ENCODE assay signal across 29 cellular contexts in genomic region chr19:12075538-12076139, GRCh38. TPM values are rescaled to one million over a fixed set of nuclear protein-coding genes. Genes with fewer than 3 reads are reported as not detected.
A peak's percentile ranks its signal among the peaks of the same experiment; 100 is the strongest.
DNase-seq lines count a peak whose midpoint lies in the region; ATAC-seq, FAIRE-seq and TF ChIP-seq lines count a peak whose summit lies in the region.
"Had no signal": no experiment of that assay in that cellular context is flagged by ENCODE, and none has a peak within 500 bp of the region (broad histone marks: within the 10 kb centered on the region; RNA-seq: fewer than 3 reads in every experiment).

No MANE protein-coding gene starts in this region.

- no peak for ATAC-seq in psoas muscle
- ATAC-seq in upper lobe of left lung (ENCODE audit: low FRiP score in 2 of 2), result no peak
- ATAC-seq: activated CD8-positive, alpha-beta T cell treated with anti-CD3 and anti-CD28 coated beads for 36 hours; activated T-helper 17 cell treated with anti-CD3 and anti-CD28 coated beads, Interleukin-2, amount 50 U/mL, for 72 hours; natural killer cell treated with Interleukin-12 subunit alpha and Interleukin-12 subunit beta and Interleukin-15 and Interleukin-18, amount 100 ng/mL, for 72 hours had no signal

- CTCF ChIA-PET in HEK293 (lab: Yijun Ruan, JAX), result no interaction called here

- intact Hi-C loops in kidney (cut with DNase I) (no loop called here), psoas muscle (cut with DNase I) (no loop called here)

- TF ChIP-seq POLR2A in upper lobe of left lung (IDR thresholded peaks at IDR 0.05), result no peak

- TF ChIP-seq EP300 in upper lobe of left lung (IDR thresholded peaks at IDR 0.05), result no peak

- H3K9me3 ChIP-seq in HEK293 (ENCODE audit: control insufficient read depth, insufficient read depth, low read depth, low read length) (no peaks in the 10 kb centered on the region), kidney (ENCODE audit: control insufficient read depth in 1 of 2, low read length in 2 of 2) (peaks cover 45 to 89% of the 10 kb centered on the region in 2 donors), psoas muscle (peaks cover 100% of the 10 kb centered on the region), upper lobe of left lung (peaks cover 93 to 100% (median 96%) of the 10 kb centered on the region in 4 donors)

- POLR2A ChIA-PET in HEK293 (lab: Yijun Ruan, JAX), result no interaction called here

- H3K4me3 ChIP-seq in HEK293 (ENCODE audit: low read depth, low read length) (no peak overlapping the region), kidney (ENCODE audit: low read length in 2 of 2) (peak overlapping the region; percentile 22 to 51), psoas muscle (peak overlapping the region; percentile 4), upper lobe of left lung (no peak overlapping the region)
- H3K4me3 ChIP-seq: Peyer's patch had no signal

- no peaks in the 10 kb centered on the region for H3K36me3 ChIP-seq in HEK293 (ENCODE audit: control insufficient read depth in 2 of 2, insufficient read depth in 1 of 2, low read length in 2 of 2)
- H3K36me3 ChIP-seq in kidney (ENCODE audit: control insufficient read depth in 1 of 2, insufficient read depth in 2 of 2, low read length in 2 of 2), result peaks cover 40 to 48% of the 10 kb centered on the region in 2 donors
- H3K36me3 ChIP-seq in psoas muscle (ENCODE audit: insufficient read depth in 1 of 2, low read depth in 1 of 2), result peaks cover 41 to 67% of the 10 kb centered on the region in 2 donors
- H3K36me3 ChIP-seq in upper lobe of left lung, result peaks cover 25 to 71% (median 53%) of the 10 kb centered on the region in 4 donors

- H3K27ac ChIP-seq in HEK293 (ENCODE audit: extremely low read depth, low read depth, low read length) (no peak overlapping the region), kidney (ENCODE audit: low read depth in 2 of 2, low read length in 2 of 2) (no peak overlapping the region), psoas muscle (no peak overlapping the region), upper lobe of left lung (no peak overlapping the region)
- H3K27ac ChIP-seq: Peyer's patch, vagina had no signal

- FAIRE-seq in kidney (lab: Jason Lieb, UNC), result no peak
- FAIRE-seq: bronchial epithelial cell, colon, GM12891 had no signal

- DNase-seq in amniotic epithelial cell (ENCODE audit: low read depth) (peak; percentile 13), kidney (no peak), psoas muscle (no peak), upper lobe of left lung (no peak), DMS79 (lab: John Stamatoyannopoulos, UW) (no peak)
- no peak for DNase-seq in activated CD8-positive, alpha-beta memory T cell treated with anti-CD3 and anti-CD28 coated beads, Interleukin-2, amount 50 U/mL, for 4 hours
- no peak for DNase-seq in activated effector memory CD4-positive, alpha-beta T cell treated with anti-CD3 and anti-CD28 coated beads, Interleukin-2, amount 50 U/mL, for 16 hours
- DNase-seq: activated CD8-positive, alpha-beta T cell treated with anti-CD3 and anti-CD28 coated beads for 36 hours; CD8-positive, alpha-beta memory T cell; effector CD8-positive, alpha-beta T cell; glutamatergic neuron; H9; Kasumi-1; midbrain; NCI-H1436; NCI-H2081; NCI-H2227 treated with DMSO at 0.1 percent for 48 hours; NCI-H526 treated with DMSO at 0.1 percent for 48 hours; Peyer's patch; SHP77 treated with DMSO at 0.1 percent for 48 hours; stimulated activated CD4-positive, alpha-beta T cell treated with anti-CD3 and anti-CD28 coated beads, Interleukin-1b, Interleukin-23, amount 100 ng/mL, for 48 hours had no signal

- WGBS in psoas muscle, 3 donors, result 93 to 95% (median 95%) methylated on average over 3 of the region's 3 CpGs
- WGBS in upper lobe of left lung, 2 donors, result 93% methylated on average over 3 of the region's 3 CpGs

- no peak for TF ChIP-seq CTCF in HEK293 (tag by site-specific recombination; IDR thresholded peaks at IDR 0.05)
- no peak for TF ChIP-seq CTCF in kidney (IDR thresholded peaks at IDR 0.05; ENCODE audit: borderline replicate concordance, extremely low read depth, insufficient read depth)
- TF ChIP-seq CTCF in psoas muscle (IDR thresholded peaks at IDR 0.05), result no peak
- TF ChIP-seq CTCF in upper lobe of left lung (IDR thresholded peaks at IDR 0.05), result no peak

- H3K4me1 ChIP-seq in HEK293 (ENCODE audit: control insufficient read depth, insufficient read depth, low read length) (no peaks in the 10 kb centered on the region), kidney (ENCODE audit: control insufficient read depth in 1 of 2, insufficient read depth in 1 of 2, low read depth in 1 of 2, low read length in 2 of 2) (no peaks in the 10 kb centered on the region), psoas muscle (no peaks in the 10 kb centered on the region), upper lobe of left lung (no peaks in the 10 kb centered on the region)
- H3K4me1 ChIP-seq: Peyer's patch, vagina had no signal

- no peaks in the 10 kb centered on the region for H3K27me3 ChIP-seq in psoas muscle (ENCODE audit: insufficient read depth in 3 of 3, low read length in 2 of 3)
- H3K27me3 ChIP-seq in upper lobe of left lung, result no peaks in the 10 kb centered on the region
- H3K27me3 ChIP-seq: Peyer's patch, vagina had no signal

- H3K9ac ChIP-seq in kidney (ENCODE audit: low read length in 2 of 2), result no peak overlapping the region

TF ChIP-seq in HEK293, 187 proteins besides CTCF, POLR2A, EP300 and RAD21:
- TF ChIP-seq ZNF133 (tag by site-specific recombination; IDR thresholded peaks at IDR 0.05) (no peak), ZNF274 (IDR thresholded peaks at IDR 0.05; ENCODE audit: low read length) (no peak), ZNF274 (tag by site-specific recombination; IDR thresholded peaks at IDR 0.05; ENCODE audit: borderline replicate concordance) (peak; percentile 74; the same call in 1 of the 2 replicates)

RNA-seq across cellular contexts. Expression of gene ZNF844, which starts 11.1 kb away (rescaled TPM):
- 28.1 TPM for total RNA-seq in kidney
- 7.4 TPM for polyA plus RNA-seq in kidney (ENCODE audit: insufficient read depth, low read depth, low replicate concordance)
- total RNA-seq in psoas muscle, result 10 to 100 TPM in 1 of 4 donors, 1 to 10 TPM in 3; 4.1 to 12.2 (median 4.6) TPM
- 1 to 10 TPM; 1.3 to 2.6 (median 2.3) TPM for polyA plus RNA-seq in psoas muscle
- 10 to 100 TPM in 3 of 6 donors, 1 to 10 TPM in 3; 2.3 to 14.7 (median 9.8) TPM for total RNA-seq in upper lobe of left lung

RNA-seq across cellular contexts. Expression of gene ZNF878, which starts 22.9 kb away (rescaled TPM):
- total RNA-seq in kidney (0.60 TPM), psoas muscle (not detected), upper lobe of left lung (under 1 TPM in 3 of 6 donors, not detected in 3; 0.14 to 0.30 (median 0.17) TPM)
- polyA plus RNA-seq in kidney (ENCODE audit: insufficient read depth, low read depth, low replicate concordance) (0.67 TPM), psoas muscle (under 1 TPM in 2 of 3 donors, not detected in 1; 0.03 TPM)
- total RNA-seq: bronchial epithelial cell, epithelial cell of proximal tubule, Peyer's patch had no signal

RNA-seq across cellular contexts. Expression of gene ZNF433, which starts 40.2 kb away (rescaled TPM):
- total RNA-seq in kidney (13.6 TPM), psoas muscle (1 to 10 TPM; 2.7 to 4.0 (median 3.1) TPM), upper lobe of left lung (10 to 100 TPM in 1 of 6 donors, 1 to 10 TPM in 5; 3.7 to 12.5 (median 6.3) TPM)
- polyA plus RNA-seq in kidney (ENCODE audit: insufficient read depth, low read depth, low replicate concordance) (10.5 TPM), psoas muscle (1 to 10 TPM; 1.4 to 4.2 (median 2.8) TPM)

Comparison
In these comparisons a context has a peak if more than half of its experiments do, and no peak if none do; other contexts are left out.
1. H3K4me3 ChIP-seq: peak in kidney (2 of 2) and psoas muscle (single experiment); none in HEK293 (single experiment) and upper lobe of left lung (0 of 4).